16 cellular contexts compared by ENCODE assay signal in the genomic region with DNA sequence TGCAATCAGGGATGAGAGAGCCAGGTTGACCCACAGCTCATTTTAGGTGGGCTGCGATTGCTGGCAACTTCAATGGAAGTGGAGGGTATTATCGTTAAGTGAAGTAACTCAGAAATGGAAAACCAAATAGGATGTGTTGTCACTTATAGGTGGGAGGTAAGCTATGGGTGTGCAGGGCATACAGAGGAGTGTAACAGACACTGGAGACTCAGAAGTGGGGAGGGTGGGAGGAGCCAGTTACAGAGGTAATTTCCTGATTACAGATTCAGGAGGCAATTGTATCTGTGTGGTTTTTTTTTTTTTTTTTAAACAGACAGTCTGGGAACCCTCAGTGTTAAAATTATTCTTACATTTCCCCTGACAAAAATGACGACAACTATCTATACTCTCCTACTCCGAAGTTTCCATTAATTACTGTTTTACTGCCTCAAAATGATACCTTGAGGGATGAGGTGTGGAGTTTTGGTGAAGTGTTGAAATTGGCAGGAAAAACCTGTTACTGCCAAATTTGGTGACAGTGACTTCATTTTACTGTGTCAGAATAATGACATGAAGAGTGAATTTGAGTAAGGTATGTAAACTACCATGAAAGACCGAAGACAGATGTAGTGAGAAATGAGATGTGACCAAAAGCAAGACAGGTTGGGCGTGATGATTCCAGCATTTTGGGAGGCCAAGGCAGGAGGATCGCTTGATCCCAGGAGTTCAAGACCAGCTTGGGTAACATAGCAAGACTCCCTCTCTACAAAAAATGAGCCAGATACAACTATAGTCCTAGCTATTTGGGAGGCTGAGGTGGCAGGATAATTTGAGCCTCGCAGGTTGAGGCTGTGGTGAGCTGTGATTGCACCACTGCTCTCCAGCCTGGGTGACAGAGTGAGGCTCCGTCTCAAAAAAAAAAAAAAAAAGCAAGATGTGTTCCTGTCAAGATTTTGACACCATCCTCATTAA.
A peak's percentile ranks its signal among the peaks of the same experiment; 100 is the strongest.
DNase-seq lines count a peak whose midpoint lies in the region; ATAC-seq lines count a peak whose summit lies in the region.
"Had no signal": no experiment of that assay in that cellular context is flagged by ENCODE, and none has a peak within 500 bp of the region (broad histone marks: within the 10 kb centered on the region; RNA-seq: fewer than 3 reads in every experiment).

No MANE protein-coding gene starts in this region.

- peaks cover 9% of the 10 kb centered on the region for H3K36me3 Mint-ChIP-seq in activated naive CD8-positive, alpha-beta T cell treated with anti-CD3 and anti-CD28 coated beads, Interleukin-2, amount 10 ng/mL, durations not matched to agents 7 days and 5 days

- H3K4me3 ChIP-seq in Jurkat, Clone E6-1 (ENCODE audit: low read length), result no peak overlapping the region
- H3K4me3 ChIP-seq: tibial artery had no signal

- peak overlapping the region; percentile 65 for H3K4me3 Mint-ChIP-seq in activated naive CD8-positive, alpha-beta T cell treated with anti-CD3 and anti-CD28 coated beads, Interleukin-2, amount 10 ng/mL, durations not matched to agents 7 days and 5 days

- H3K9me3 Mint-ChIP-seq in activated naive CD8-positive, alpha-beta T cell treated with anti-CD3 and anti-CD28 coated beads, Interleukin-2, amount 10 ng/mL, durations not matched to agents 7 days and 5 days, result no peaks in the 10 kb centered on the region

- DNase-seq in Jurkat, Clone E6-1 (ENCODE audit: low read depth, low spot score), result peak; percentile 15
- peak; percentile 53 for DNase-seq in activated CD4-positive, alpha-beta T cell treated with anti-CD3 and anti-CD28 coated beads, Interleukin-2, amount 50 U/mL, for 1 hour
- no peak for DNase-seq in activated naive CD8-positive, alpha-beta T cell treated with anti-CD3 and anti-CD28 coated beads, Interleukin-2, amount 10 ng/mL, durations not matched to agents 7 days and 5 days
- peak; percentile 66 for DNase-seq in stimulated activated CD4-positive, alpha-beta T cell treated with anti-CD3 and anti-CD28 coated beads, Interleukin-4, amount 100 ng/mL, for 24 hours
- no peak for DNase-seq in GM19238 (ENCODE audit: insufficient read length, low spot score)
- DNase-seq: aorta, DMS79 treated with DMSO at 0.1 percent for 48 hours, foreskin melanocyte, GOT3, NCI-H510A treated with DMSO at 0.1 percent for 48 hours, SHP77 treated with DMSO at 0.1 percent for 48 hours, tibial artery had no signal

- ATAC-seq in activated naive CD8-positive, alpha-beta T cell treated with anti-CD3 and anti-CD28 coated beads, Interleukin-2, amount 10 ng/mL, durations not matched to agents 7 days and 5 days (ENCODE audit: low read depth), result peak; percentile 78
- no peak for ATAC-seq in HG03196 (IDR thresholded peaks at IDR 0.05; ENCODE audit: unreplicated experiment)
- no peak for ATAC-seq in GM18867 (IDR thresholded peaks at IDR 0.05; ENCODE audit: unreplicated experiment)
- ATAC-seq in HG02870 (IDR thresholded peaks at IDR 0.05; ENCODE audit: unreplicated experiment), result no peak

- POLR2A ChIA-PET in activated naive CD8-positive, alpha-beta T cell treated with anti-CD3 and anti-CD28 coated beads, Interleukin-2, amount 10 ng/mL, durations not matched to agents 7 days and 5 days (lab: Charles Lee), result interaction anchor here (0.6 to 1.8 kb wide), 6 partner anchors 14 to 402 kb away, joined by 3 to 5 read pairs (median 5); no protein-coding TSS in a partner anchor

- peak overlapping the region; percentile 88 for H3K27ac Mint-ChIP-seq in activated naive CD8-positive, alpha-beta T cell treated with anti-CD3 and anti-CD28 coated beads, Interleukin-2, amount 10 ng/mL, durations not matched to agents 7 days and 5 days
- H3K27ac Mint-ChIP-seq: progenitor cell of endocrine pancreas had no signal

- no peaks in the 10 kb centered on the region for H3K27me3 Mint-ChIP-seq in activated naive CD8-positive, alpha-beta T cell treated with anti-CD3 and anti-CD28 coated beads, Interleukin-2, amount 10 ng/mL, durations not matched to agents 7 days and 5 days
- H3K27me3 Mint-ChIP-seq: progenitor cell of endocrine pancreas had no signal

- H3K4me1 Mint-ChIP-seq in activated naive CD8-positive, alpha-beta T cell treated with anti-CD3 and anti-CD28 coated beads, Interleukin-2, amount 10 ng/mL, durations not matched to agents 7 days and 5 days, result peaks cover 15% of the 10 kb centered on the region

Comparison
In these comparisons a context has a peak if more than half of its experiments do, and no peak if none do; other contexts are left out.
1. DNase-seq: peak in Jurkat, Clone E6-1 (single experiment), activated CD4-positive, alpha-beta T cell treated with anti-CD3 and anti-CD28 coated beads, Interleukin-2, amount 50 U/mL, for 1 hour (single experiment) and stimulated activated CD4-positive, alpha-beta T cell treated with anti-CD3 and anti-CD28 coated beads, Interleukin-4, amount 100 ng/mL, for 24 hours (single experiment); none in activated naive CD8-positive, alpha-beta T cell treated with anti-CD3 and anti-CD28 coated beads, Interleukin-2, amount 10 ng/mL, durations not matched to agents 7 days and 5 days (single experiment) and GM19238 (single experiment).